In genomic region chr7:129719980-129720732, GRCh38 we compare ENCODE assay signal across 1 cellular context.
TF ChIP-seq lines count a peak whose summit lies in the region.

No MANE protein-coding gene starts in this region.

TF ChIP-seq in HepG2, 621 proteins besides CTCF, POLR2A, EP300 and RAD21 (continued from another document and continues in another):
- TF ChIP-seq PAXIP1 (CRISPR knock-in tag; conservative IDR thresholded peaks at IDR 0.05) = peak; percentile 82
- peak; percentile 74; the same call in 1 of the 2 replicates for TF ChIP-seq FOXP4 (CRISPR knock-in tag; IDR thresholded peaks at IDR 0.05)
- no peak for TF ChIP-seq ZNF276 (CRISPR knock-in tag; IDR thresholded peaks at IDR 0.05; ENCODE audit: low read depth)
- no peak for TF ChIP-seq ZNF775 (CRISPR knock-in tag; IDR thresholded peaks at IDR 0.05; ENCODE audit: borderline replicate concordance)
- TF ChIP-seq TARDBP (CRISPR knock-in tag; IDR thresholded peaks at IDR 0.05) = peak; percentile 77
- TF ChIP-seq FOXM1 (CRISPR knock-in tag; IDR thresholded peaks at IDR 0.05) = no peak
- peak; percentile 60; the same call in 1 of the 2 replicates for TF ChIP-seq TFAP4 (IDR thresholded peaks at IDR 0.05; ENCODE audit: borderline replicate concordance, low read depth)
- TF ChIP-seq ZNF629 (CRISPR knock-in tag; conservative IDR thresholded peaks at IDR 0.05) = no peak
- TF ChIP-seq AFF4 (CRISPR knock-in tag; IDR thresholded peaks at IDR 0.05) = no peak
- no peak for TF ChIP-seq ZNF101 (CRISPR knock-in tag; IDR thresholded peaks at IDR 0.05; ENCODE audit: borderline replicate concordance, low read depth)
- no peak for TF ChIP-seq SMAD3 (CRISPR knock-in tag; IDR thresholded peaks at IDR 0.05)
- no peak for TF ChIP-seq ZNF282 (IDR thresholded peaks at IDR 0.05; ENCODE audit: partially characterized antibody)
- no peak for TF ChIP-seq SIX4 (CRISPR knock-in tag; IDR thresholded peaks at IDR 0.05)
- no peak for TF ChIP-seq ZNF253 (CRISPR knock-in tag; IDR thresholded peaks at IDR 0.05; ENCODE audit: borderline replicate concordance)
- TF ChIP-seq GLMP (CRISPR knock-in tag; IDR thresholded peaks at IDR 0.05; ENCODE audit: borderline replicate concordance) = no peak
- peak; percentile 41; the same call in 1 of the 2 replicates for TF ChIP-seq POGZ (CRISPR knock-in tag; IDR thresholded peaks at IDR 0.05)
- TF ChIP-seq GFI1 (CRISPR knock-in tag; IDR thresholded peaks at IDR 0.05; ENCODE audit: borderline replicate concordance) = no peak; the same call in 1 of the 2 replicates
- TF ChIP-seq PITX1 (CRISPR knock-in tag; IDR thresholded peaks at IDR 0.05) = peak; percentile 61
- no peak for TF ChIP-seq ZNF430 (CRISPR knock-in tag; IDR thresholded peaks at IDR 0.05)
- no peak for TF ChIP-seq SNAPC5 (CRISPR knock-in tag; IDR thresholded peaks at IDR 0.05; ENCODE audit: borderline replicate concordance)
- TF ChIP-seq THAP11 (CRISPR knock-in tag; IDR thresholded peaks at IDR 0.05) = 0 out of 2 replicates have a peak, but pooled peaks have one; percentile 24
- peak; percentile 20; the same call in 1 of the 2 replicates for TF ChIP-seq CREM (IDR thresholded peaks at IDR 0.05)
- no peak for TF ChIP-seq CREM (CRISPR knock-in tag; IDR thresholded peaks at IDR 0.05)
- no peak for TF ChIP-seq ZNF788 (CRISPR knock-in tag; IDR thresholded peaks at IDR 0.05; ENCODE audit: borderline replicate concordance)
- TF ChIP-seq RCOR2 (CRISPR knock-in tag; IDR thresholded peaks at IDR 0.05) = peak; percentile 42; the same call in 1 of the 2 replicates
- peak; percentile 93 for TF ChIP-seq ZNF12 (CRISPR knock-in tag; IDR thresholded peaks at IDR 0.05)
- TF ChIP-seq HDAC2 (CRISPR knock-in tag; IDR thresholded peaks at IDR 0.05) = peak; percentile 49
- TF ChIP-seq EEA1 (CRISPR knock-in tag; IDR thresholded peaks at IDR 0.05; ENCODE audit: borderline replicate concordance) = no peak
- TF ChIP-seq ISX (CRISPR knock-in tag; conservative IDR thresholded peaks at IDR 0.05) = no peak
- no peak for TF ChIP-seq ZNF746 (CRISPR knock-in tag; IDR thresholded peaks at IDR 0.05)
- no peak for TF ChIP-seq NONO (IDR thresholded peaks at IDR 0.05)
- peak; percentile 37; the same call in 1 of the 2 replicates for TF ChIP-seq NONO (CRISPR knock-in tag; conservative IDR thresholded peaks at IDR 0.05)
- TF ChIP-seq ZNF781 (CRISPR knock-in tag; IDR thresholded peaks at IDR 0.05; ENCODE audit: borderline replicate concordance, not compliant biosample characterization) = no peak
- peak; percentile 39 for TF ChIP-seq ZEB1 (IDR thresholded peaks at IDR 0.05; ENCODE audit: insufficient replicate concordance, low read depth)
- TF ChIP-seq IKZF5 (CRISPR knock-in tag; IDR thresholded peaks at IDR 0.05) = no peak
- TF ChIP-seq CEBPB (IDR thresholded peaks at IDR 0.05; ENCODE audit: borderline replicate concordance, low read depth, low read length) = peak; percentile 45
- TF ChIP-seq SRF (IDR thresholded peaks at IDR 0.05; ENCODE audit: low read depth, low read length) = no peak
- TF ChIP-seq FOXJ3 (CRISPR knock-in tag; IDR thresholded peaks at IDR 0.05; ENCODE audit: borderline replicate concordance) = peak; percentile 73
- TF ChIP-seq CC2D1A (CRISPR knock-in tag; IDR thresholded peaks at IDR 0.05) = no peak
- no peak for TF ChIP-seq TEAD3 (CRISPR knock-in tag; optimal IDR thresholded peaks at IDR 0.05; ENCODE audit: borderline replicate concordance)
- no peak for TF ChIP-seq NFYC (CRISPR knock-in tag; IDR thresholded peaks at IDR 0.05)
- TF ChIP-seq MEIS1 (CRISPR knock-in tag; IDR thresholded peaks at IDR 0.05; ENCODE audit: borderline replicate concordance) = no peak
- no peak for TF ChIP-seq RFX3 (CRISPR knock-in tag; IDR thresholded peaks at IDR 0.05)
- no peak for TF ChIP-seq ESRRA (CRISPR knock-in tag; IDR thresholded peaks at IDR 0.05; ENCODE audit: low read depth)
- TF ChIP-seq ZNF747 (CRISPR knock-in tag; IDR thresholded peaks at IDR 0.05; ENCODE audit: borderline replicate concordance) = no peak
- no peak for TF ChIP-seq GPN1 (CRISPR knock-in tag; IDR thresholded peaks at IDR 0.05; ENCODE audit: borderline replicate concordance)
- TF ChIP-seq ZSCAN25 (CRISPR knock-in tag; IDR thresholded peaks at IDR 0.05) = peak; percentile 82
- no peak for TF ChIP-seq ZNF354B (CRISPR knock-in tag; IDR thresholded peaks at IDR 0.05)
- no peak for TF ChIP-seq ZNF790 (CRISPR knock-in tag; IDR thresholded peaks at IDR 0.05; ENCODE audit: borderline replicate concordance)
- 0 out of 2 replicates have a peak, but pooled peaks have one; percentile 28 for TF ChIP-seq ZMYM4 (CRISPR knock-in tag; IDR thresholded peaks at IDR 0.05)
- no peak; the same call in 1 of the 2 replicates for TF ChIP-seq CBX5 (CRISPR knock-in tag; IDR thresholded peaks at IDR 0.05; ENCODE audit: borderline replicate concordance)
- TF ChIP-seq JARID2 (CRISPR knock-in tag; IDR thresholded peaks at IDR 0.05; ENCODE audit: insufficient replicate concordance) = no peak
- no peak for TF ChIP-seq YEATS2 (CRISPR knock-in tag; IDR thresholded peaks at IDR 0.05; ENCODE audit: borderline replicate concordance)
- TF ChIP-seq GLI4 (CRISPR knock-in tag; IDR thresholded peaks at IDR 0.05; ENCODE audit: borderline replicate concordance) = no peak
- TF ChIP-seq ZNF484 (CRISPR knock-in tag; IDR thresholded peaks at IDR 0.05; ENCODE audit: borderline replicate concordance, low read depth) = no peak
- no peak for TF ChIP-seq FOXA1 (IDR thresholded peaks at IDR 0.05)
- peak; percentile 90 for TF ChIP-seq FOXA1 (CRISPR knock-in tag; IDR thresholded peaks at IDR 0.05)
- no peak for TF ChIP-seq KDM4B (CRISPR knock-in tag; IDR thresholded peaks at IDR 0.05)
